Comparison of ENCODE assay signal across 13 cellular contexts in genomic region chr5:157361865-157362465, GRCh38.
DNase-seq lines count a peak whose midpoint lies in the region; ATAC-seq and TF ChIP-seq lines count a peak whose summit lies in the region.
"Had no signal": no experiment of that assay in that cellular context is flagged by ENCODE, and none has a peak within 500 bp of the region (broad histone marks: within the 10 kb centered on the region; RNA-seq: fewer than 3 reads in every experiment).

No MANE protein-coding gene starts in this region.

- H3K36me3 ChIP-seq in CD8-positive, alpha-beta T cell (ENCODE audit: insufficient read depth, low read length): peaks cover 89% of the 10 kb centered on the region
- H3K36me3 ChIP-seq in aorta (ENCODE audit: control insufficient read depth in 1 of 2, insufficient read depth in 2 of 2, low read length in 1 of 2): peaks cover 0 to 6% of the 10 kb centered on the region in 2 donors

- no peak for ATAC-seq in CD8-positive, alpha-beta T cell
- ATAC-seq in aorta (ENCODE audit: low FRiP score): no peak

- H3K9me3 Mint-ChIP-seq in CD8-positive, alpha-beta T cell: no peaks in the 10 kb centered on the region

- peak overlapping the region; percentile 85 for H3K27ac Mint-ChIP-seq in CD8-positive, alpha-beta T cell

- no peaks in the 10 kb centered on the region for H3K9me3 ChIP-seq in CD8-positive, alpha-beta T cell (ENCODE audit: low read length)
- H3K9me3 ChIP-seq in aorta (ENCODE audit: control insufficient read depth, low read length): no peaks in the 10 kb centered on the region
- H3K9me3 ChIP-seq: Caco-2 had no signal

- DNase-seq in CD8-positive, alpha-beta T cell: no peak
- DNase-seq in NOMO-1 treated with dmso at 0.1 percent for 144 hours (lab: John Stamatoyannopoulos, UW; ENCODE audit: unreplicated experiment) (peak; percentile 62), cardiac fibroblast (ENCODE audit: low read depth in 2 of 2) (peak; percentile 71 to 72), myocyte (ENCODE audit: low read depth) (peak; percentile 35), SKM-1 (lab: John Stamatoyannopoulos, UW; ENCODE audit: unreplicated experiment) (no peak), dermis blood vessel endothelial cell (no peak), NCI-H187 (lab: John Stamatoyannopoulos, UW) (no peak), aorta (no peak)
- DNase-seq: activated CD4-positive, alpha-beta T cell treated with anti-CD3 and anti-CD28 coated beads for 4 hours; Caco-2; NCI-H1436 treated with DMSO at 0.1 percent for 48 hours; NCI-H774 had no signal

- H3K27me3 ChIP-seq in CD8-positive, alpha-beta T cell (ENCODE audit: insufficient read depth, low read length): no peaks in the 10 kb centered on the region
- H3K27me3 ChIP-seq in aorta (ENCODE audit: control insufficient read depth in 1 of 2, insufficient read depth in 2 of 2, low read length in 1 of 2): no peaks in the 10 kb centered on the region

- CTCF ChIA-PET in CD8-positive, alpha-beta T cell (lab: Charles Lee): interaction anchor here (0.8 kb wide), 1 partner anchor 9 kb away, joined by 3 read pairs; no protein-coding TSS in a partner anchor

- no peak for TF ChIP-seq CTCF in CD8-positive, alpha-beta T cell (IDR thresholded peaks at IDR 0.05)
- no peak for TF ChIP-seq CTCF in cardiac fibroblast (IDR thresholded peaks at IDR 0.05; ENCODE audit: low read depth, low read length)

- POLR2A ChIA-PET in CD8-positive, alpha-beta T cell (lab: Charles Lee): no interaction called here

- H3K27me3 Mint-ChIP-seq in CD8-positive, alpha-beta T cell (ENCODE audit: low read depth): no peaks in the 10 kb centered on the region

- no peak overlapping the region for H3K4me3 ChIP-seq in CD8-positive, alpha-beta T cell (ENCODE audit: low read depth, low read length)
- no peak overlapping the region for H3K4me3 ChIP-seq in cardiac fibroblast (replicated peaks in 1 of 2; ENCODE audit: low read depth in 2 of 2, low read length in 2 of 2)
- H3K4me3 ChIP-seq in aorta (ENCODE audit: low read length in 2 of 2): no peak overlapping the region
- H3K4me3 ChIP-seq: SK-N-MC had no signal

- no peaks in the 10 kb centered on the region for H3K4me1 ChIP-seq in CD8-positive, alpha-beta T cell (ENCODE audit: insufficient read depth, low read length)
- H3K4me1 ChIP-seq in aorta (ENCODE audit: control insufficient read depth in 1 of 2, insufficient read depth in 2 of 2, low read length in 2 of 2): peaks cover 0 to 1% of the 10 kb centered on the region in 2 donors
- H3K4me1 ChIP-seq: Caco-2 had no signal

- intact Hi-C loops in CD8-positive, alpha-beta T cell (cut with DNase I, micrococcal nuclease): no loop called here
- intact Hi-C loops in aorta (cut with DNase I): no loop called here

- no peak overlapping the region for H3K27ac ChIP-seq in CD8-positive, alpha-beta T cell (ENCODE audit: low read depth, low read length)
- no peak overlapping the region for H3K27ac ChIP-seq in aorta (ENCODE audit: low read depth in 1 of 2, low read length in 2 of 2)
- H3K27ac ChIP-seq: SK-N-MC had no signal

- peaks cover 5% of the 10 kb centered on the region for H3K4me1 Mint-ChIP-seq in CD8-positive, alpha-beta T cell (ENCODE audit: low read depth)

- 22 to 33% methylated on average over 4 of the region's 4 CpGs for WGBS in aorta, 2 donors

- H3K4me3 Mint-ChIP-seq in CD8-positive, alpha-beta T cell: no peak overlapping the region

- H3K36me3 Mint-ChIP-seq in CD8-positive, alpha-beta T cell: peaks cover 96% of the 10 kb centered on the region

Comparison
In these comparisons a context has a peak if more than half of its experiments do, and no peak if none do; other contexts are left out.
1. DNase-seq: peak in NOMO-1 treated with dmso at 0.1 percent for 144 hours (single experiment), cardiac fibroblast (2 of 2) and myocyte (single experiment); none in CD8-positive, alpha-beta T cell (0 of 7), SKM-1 (single experiment), dermis blood vessel endothelial cell (single experiment), NCI-H187 (0 of 2) and aorta (0 of 2).